Comparison of ENCODE assay signal across 18 cellular contexts in the genomic region with DNA sequence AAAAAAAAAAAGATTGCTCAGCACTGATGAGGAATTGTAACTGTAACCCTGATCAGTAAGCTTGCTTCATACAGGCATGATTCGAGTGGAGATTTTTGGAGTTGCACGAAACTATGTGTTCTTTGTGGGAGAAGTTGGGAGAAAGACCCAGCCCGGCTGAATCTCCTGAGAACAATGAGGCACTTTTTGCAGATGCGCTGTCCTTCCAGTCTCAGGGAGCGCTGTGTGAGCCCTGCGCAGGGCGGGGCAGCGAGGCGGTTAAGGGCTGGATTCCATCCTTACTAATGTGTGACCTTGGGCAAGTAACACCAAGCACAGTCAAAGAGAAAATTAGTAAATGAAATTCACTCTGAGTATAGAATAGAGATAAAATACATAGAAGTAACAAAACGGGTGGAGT.
DNase-seq lines count a peak whose midpoint lies in the region; ATAC-seq, FAIRE-seq and TF ChIP-seq lines count a peak whose summit lies in the region.
"Had no signal": no experiment of that assay in that cellular context is flagged by ENCODE, and none has a peak within 500 bp of the region (broad histone marks: within the 10 kb centered on the region; RNA-seq: fewer than 3 reads in every experiment).

No MANE protein-coding gene starts in this region.

- CTCF ChIA-PET in IMR-90 (lab: Yijun Ruan, JAX) = interaction anchor here (0.6 to 0.9 kb wide), 3 partner anchors 20 to 89 kb away, joined by 3 to 4 read pairs (median 3); a partner anchor contains a TSS

- H3K4me2 ChIP-seq in IMR-90 (ENCODE audit: low read depth, low read length) = no peak overlapping the region
- H3K4me2 ChIP-seq: KMS-11 had no signal

- H3K9me1 ChIP-seq in IMR-90 (ENCODE audit: insufficient read depth, low read length) = peaks cover 40% of the 10 kb centered on the region

- peaks cover 13 to 41% of the 10 kb centered on the region in 2 donors for H3K36me3 Mint-ChIP-seq in stimulated activated naive B cell treated with anti-CD40 and anti-IgM and Interleukin-4, amounts not matched to agents 10 μg/mL and 1 μg/mL and 100 μg/mL, for 72 hours

- no peak overlapping the region for H3K4me3 ChIP-seq in IMR-90 (ENCODE audit: insufficient read depth, low read depth, low read length)
- no peak overlapping the region for H3K4me3 ChIP-seq in small intestine (ENCODE audit: low read depth in 1 of 2, low read length in 2 of 2)
- H3K4me3 ChIP-seq: ascending aorta, thoracic aorta had no signal

- in situ Hi-C loops in IMR-90 (cut with MboI; ENCODE audit: low sequenced_read_pairs) = no loop called here

- no peak overlapping the region for H2BK120ac ChIP-seq in IMR-90 (ENCODE audit: low read depth, low read length)

- H2AK5ac ChIP-seq in IMR-90 (ENCODE audit: low read depth, low read length) = peak overlapping the region; percentile 35; the same call in 1 of the 2 replicates

- H3K18ac ChIP-seq in IMR-90 (ENCODE audit: low read depth, low read length) = no peak overlapping the region

- H3K27me3 ChIP-seq in IMR-90 (ENCODE audit: control insufficient read depth, insufficient read depth, low read length) (no peaks in the 10 kb centered on the region), layer of hippocampus (ENCODE audit: control insufficient read depth, insufficient read depth, low read length) (no peaks in the 10 kb centered on the region), small intestine (ENCODE audit: control insufficient read depth in 2 of 2, insufficient read depth in 2 of 2, low read length in 2 of 2) (no peaks in the 10 kb centered on the region)
- H3K27me3 ChIP-seq: ascending aorta had no signal

- H3K9me3 Mint-ChIP-seq in stimulated activated naive B cell treated with anti-CD40 and anti-IgM and Interleukin-4, amounts not matched to agents 10 μg/mL and 1 μg/mL and 100 μg/mL, for 72 hours = no peaks in the 10 kb centered on the region
- H3K9me3 Mint-ChIP-seq: activated naive CD4-positive, alpha-beta T cell treated with anti-CD3 and anti-CD28 coated beads, Interleukin-2, amount 50 U/mL, for 24 hours; activated T-cell treated with anti-CD3 and anti-CD28 coated beads, Interleukin-2, amount 50 U/mL, for 72 hours; CD4-positive, CD25-positive, alpha-beta regulatory T cell had no signal

- DNase-seq in IMR-90 (no peak), small intestine (no peak)
- DNase-seq in stimulated activated naive B cell treated with anti-CD40 and anti-IgM and Interleukin-4, amounts not matched to agents 10 μg/mL and 1 μg/mL and 100 μg/mL, for 72 hours = no peak
- DNase-seq: activated CD4-positive, CD25-positive, alpha-beta regulatory T cell treated with anti-CD3 and anti-CD28 coated beads, Interleukin-2, amount 50 U/mL, for 72 hours; activated T-cell treated with anti-CD3 and anti-CD28 coated beads, Interleukin-2, amount 50 U/mL, for 72 hours; CD4-positive, CD25-positive, alpha-beta regulatory T cell; DMS53; NCI-H1048; NCI-H187 treated with DMSO at 0.1 percent for 48 hours; right cardiac atrium had no signal

- H3K56ac ChIP-seq in IMR-90 (ENCODE audit: extremely low read depth, insufficient read depth, low read length) = no peak overlapping the region

- H3K36me3 ChIP-seq in IMR-90 (ENCODE audit: control insufficient read depth, insufficient read depth, low read length) (no peaks in the 10 kb centered on the region), small intestine (ENCODE audit: control insufficient read depth in 2 of 2, insufficient read depth in 2 of 2, low read length in 2 of 2) (no peaks in the 10 kb centered on the region)
- H3K36me3 ChIP-seq: ascending aorta, thoracic aorta had no signal

- no peak overlapping the region for H4K91ac ChIP-seq in IMR-90 (ENCODE audit: insufficient read depth, low read depth, low read length)

- H2BK20ac ChIP-seq in IMR-90 (ENCODE audit: low read depth, low read length) = no peak overlapping the region

- H3K4me1 Mint-ChIP-seq in stimulated activated naive B cell treated with anti-CD40 and anti-IgM and Interleukin-4, amounts not matched to agents 10 μg/mL and 1 μg/mL and 100 μg/mL, for 72 hours = peaks cover 68 to 97% of the 10 kb centered on the region in 2 donors

- H3K79me1 ChIP-seq in IMR-90 (ENCODE audit: low read depth in 1 of 2, low read length in 2 of 2) = peaks cover 60 to 96% of the 10 kb centered on the region in 2 experiments

- dilution Hi-C loops in IMR-90 (cut with HindIII; ENCODE audit: low sequenced_read_pairs, unreplicated experiment) = no loop called here

- H2AK9ac ChIP-seq in IMR-90 (replicated peaks; ENCODE audit: low read depth, low read length, poor library complexity) = no peak overlapping the region

- FAIRE-seq in small intestine (lab: Jason Lieb, UNC) = no peak

- no peak overlapping the region for H3K4me3 Mint-ChIP-seq in stimulated activated naive B cell treated with anti-CD40 and anti-IgM and Interleukin-4, amounts not matched to agents 10 μg/mL and 1 μg/mL and 100 μg/mL, for 72 hours
- H3K4me3 Mint-ChIP-seq: activated naive CD4-positive, alpha-beta T cell treated with anti-CD3 and anti-CD28 coated beads, Interleukin-2, amount 50 U/mL, for 24 hours; activated T-cell treated with anti-CD3 and anti-CD28 coated beads, Interleukin-2, amount 50 U/mL, for 72 hours; CD4-positive, CD25-positive, alpha-beta regulatory T cell had no signal

- H3K9me3 ChIP-seq in IMR-90 (ENCODE audit: control insufficient read depth, insufficient read depth, low read length) = no peaks in the 10 kb centered on the region
- no peaks in the 10 kb centered on the region for H3K9me3 ChIP-seq in small intestine (ENCODE audit: control insufficient read depth, low read depth)
- H3K9me3 ChIP-seq: ascending aorta, thoracic aorta had no signal

- TF ChIP-seq POLR2A in IMR-90 (IDR thresholded peaks at IDR 0.05; ENCODE audit: low read depth, low read length) = no peak

- H4K8ac ChIP-seq in IMR-90 (ENCODE audit: low read depth in 2 of 2, low read length in 2 of 2) = no peak overlapping the region

- no peak overlapping the region; the same call in 1 of the 2 replicates for H3K4ac ChIP-seq in IMR-90 (ENCODE audit: low read depth, low read length)

- no peak overlapping the region for H2BK5ac ChIP-seq in IMR-90 (ENCODE audit: low read depth, low read length, poor library complexity, severe bottlenecking)

- WGBS in IMR-90 (ENCODE audit: extremely low coverage in 2 of 2, insufficient read length in 1 of 2), 2 experiments = 93% methylated on average over 7 of the region's 10 CpGs; no CpG with 5 or more reads in 1 of the 2 experiments
- WGBS in small intestine, 3 donors = 88 to 94% (median 93%) methylated on average over 10 of the region's 10 CpGs

- H3K27ac ChIP-seq in IMR-90 (ENCODE audit: insufficient read depth, low read length) (no peak overlapping the region), angular gyrus (ENCODE audit: low read depth, low read length) (peak overlapping the region; percentile 10), layer of hippocampus (ENCODE audit: low read depth, low read length) (peak overlapping the region; percentile 64), small intestine (ENCODE audit: low read depth in 1 of 2, low read length in 1 of 2) (no peak overlapping the region)
- H3K27ac ChIP-seq: ascending aorta, KMS-11, thoracic aorta had no signal

- H2AFZ ChIP-seq in IMR-90 (replicated peaks; ENCODE audit: low read length, poor library complexity) = no peak overlapping the region

- no peak for ATAC-seq in IMR-90 (ENCODE audit: low read depth)
- no peak for ATAC-seq in stimulated activated naive B cell treated with anti-CD40 and anti-IgM and Interleukin-4, amounts not matched to agents 10 μg/mL and 1 μg/mL and 100 μg/mL, for 72 hours (replicated peaks)
- ATAC-seq in HG03025 (IDR thresholded peaks at IDR 0.05; ENCODE audit: low FRiP score, unreplicated experiment) = no peak
- no peak for ATAC-seq in GM19035 (IDR thresholded peaks at IDR 0.05; ENCODE audit: unreplicated experiment)
- ATAC-seq: activated T-cell treated with anti-CD3 and anti-CD28 coated beads, Interleukin-2, amount 50 U/mL, for 72 hours; right cardiac atrium had no signal

- H3K14ac ChIP-seq in IMR-90 (replicated peaks; ENCODE audit: low read depth, low read length) = 0 out of 2 replicates have a peak overlapping the region, but pooled peaks have one; percentile 32

- H2BK15ac ChIP-seq in IMR-90 (ENCODE audit: low read depth, low read length) = no peak overlapping the region

- no peak overlapping the region for H3K9ac ChIP-seq in IMR-90 (ENCODE audit: low read depth, low read length)
- H3K9ac ChIP-seq: KMS-11 had no signal

- H3K23ac ChIP-seq in IMR-90 (ENCODE audit: low read depth, low read length) = no peak overlapping the region

- peak overlapping the region; percentile 78 for H3K27ac Mint-ChIP-seq in stimulated activated naive B cell treated with anti-CD40 and anti-IgM and Interleukin-4, amounts not matched to agents 10 μg/mL and 1 μg/mL and 100 μg/mL, for 72 hours
- H3K27ac Mint-ChIP-seq: activated T-cell treated with anti-CD3 and anti-CD28 coated beads, Interleukin-2, amount 50 U/mL, for 72 hours had no signal

- BruUV-seq in IMR-90 (replicated peaks; lab: Mats Ljungman, UMichigan) = no TSS peak

- TF ChIP-seq CTCF in IMR-90 (conservative IDR thresholded peaks at IDR 0.05; ENCODE audit: low read depth, low read length) = no peak

- no peak for TF ChIP-seq RAD21 in IMR-90 (IDR thresholded peaks at IDR 0.05; ENCODE audit: low read length)

- peaks cover 29% of the 10 kb centered on the region for H3K4me1 ChIP-seq in IMR-90 (ENCODE audit: control insufficient read depth, insufficient read depth, low read length)
- H3K4me1 ChIP-seq in small intestine (ENCODE audit: control insufficient read depth in 2 of 2, insufficient read depth in 1 of 2, low read depth in 1 of 2, low read length in 1 of 2) = peaks cover 4 to 6% of the 10 kb centered on the region in 2 donors
- H3K4me1 ChIP-seq: ascending aorta had no signal

- no peaks in the 10 kb centered on the region for H4K20me1 ChIP-seq in IMR-90 (ENCODE audit: insufficient read depth, low read length)

- no peaks in the 10 kb centered on the region for H3K27me3 Mint-ChIP-seq in stimulated activated naive B cell treated with anti-CD40 and anti-IgM and Interleukin-4, amounts not matched to agents 10 μg/mL and 1 μg/mL and 100 μg/mL, for 72 hours
- H3K27me3 Mint-ChIP-seq: activated naive CD4-positive, alpha-beta T cell treated with anti-CD3 and anti-CD28 coated beads, Interleukin-2, amount 50 U/mL, for 24 hours; CD4-positive, CD25-positive, alpha-beta regulatory T cell had no signal

- POLR2A ChIA-PET in IMR-90 (lab: Charles Lee; ENCODE audit: unreplicated experiment) = no interaction called here

- no peak overlapping the region for H4K5ac ChIP-seq in IMR-90 (ENCODE audit: low read depth, low read length)

- intact Hi-C loops in IMR-90 (cut with micrococcal nuclease) = no loop called here

TF ChIP-seq in IMR-90, 13 proteins besides CTCF, POLR2A, EP300 and RAD21 (continues in another document):
- TF ChIP-seq RFX5 (IDR thresholded peaks at IDR 0.05; ENCODE audit: low read depth, low read length) = no peak

Comparison
In these comparisons a context has a peak if more than half of its experiments do, and no peak if none do; other contexts are left out.
1. H3K27ac ChIP-seq: peak in angular gyrus (single experiment) and layer of hippocampus (single experiment); none in IMR-90 (single experiment) and small intestine (0 of 2).